8 cellular contexts compared by ENCODE assay signal in genomic region chr5:155004138-155004744, GRCh38. TPM values are rescaled to one million over a fixed set of nuclear protein-coding genes. Genes with fewer than 3 reads are reported as not detected.
A peak's percentile ranks its signal among the peaks of the same experiment; 100 is the strongest.
DNase-seq lines count a peak whose midpoint lies in the region; ATAC-seq and TF ChIP-seq lines count a peak whose summit lies in the region.

No MANE protein-coding gene starts in this region.

- TF ChIP-seq POLR2A in ovary (IDR thresholded peaks at IDR 0.05) = no peak

- no peak overlapping the region for H3K4me3 Mint-ChIP-seq in activated CD4-positive, alpha-beta memory T cell treated with anti-CD3 and anti-CD28 coated beads, Interleukin-2, amount 10 ng/mL, durations not matched to agents 7 days and 5 days

- peak; percentile 49 for TF ChIP-seq CTCF in AG10803 (conservative IDR thresholded peaks at IDR 0.05; ENCODE audit: low read length)
- TF ChIP-seq CTCF in ovary (IDR thresholded peaks at IDR 0.05) = no peak

- peaks cover 4% of the 10 kb centered on the region for H3K4me1 Mint-ChIP-seq in activated CD4-positive, alpha-beta memory T cell treated with anti-CD3 and anti-CD28 coated beads, Interleukin-2, amount 10 ng/mL, durations not matched to agents 7 days and 5 days

- no peak for ATAC-seq in HG03175 (IDR thresholded peaks at IDR 0.05; ENCODE audit: unreplicated experiment)

- H3K9me3 Mint-ChIP-seq in activated CD4-positive, alpha-beta memory T cell treated with anti-CD3 and anti-CD28 coated beads, Interleukin-2, amount 10 ng/mL, durations not matched to agents 7 days and 5 days = no peaks in the 10 kb centered on the region

- CTCF ChIA-PET in activated CD4-positive, alpha-beta memory T cell treated with anti-CD3 and anti-CD28 coated beads, Interleukin-2, amount 10 ng/mL, durations not matched to agents 7 days and 5 days (lab: Charles Lee) = interaction anchor here (0.5 to 1.2 kb wide), 8 partner anchors 15 to 354 kb away, joined by 3 to 7 read pairs (median 4); no protein-coding TSS in a partner anchor

- POLR2A ChIA-PET in activated CD4-positive, alpha-beta memory T cell treated with anti-CD3 and anti-CD28 coated beads, Interleukin-2, amount 10 ng/mL, durations not matched to agents 7 days and 5 days (lab: Charles Lee) = no interaction called here

- WGBS in ovary, 3 donors = 79 to 88% (median 85%) methylated on average over 11 of the region's 11 CpGs

- H3K4me3 ChIP-seq in AG10803 (ENCODE audit: low read length) = no peak overlapping the region
- no peak overlapping the region for H3K4me3 ChIP-seq in H7 (ENCODE audit: insufficient read depth, low read depth, low read length)
- no peak overlapping the region for H3K4me3 ChIP-seq in ovary

- H3K36me3 ChIP-seq in H7 (replicated peaks; ENCODE audit: control insufficient read depth, insufficient read depth, low read length) (no peaks in the 10 kb centered on the region), ovary (no peaks in the 10 kb centered on the region)

- no peak overlapping the region for H3K27ac Mint-ChIP-seq in activated CD4-positive, alpha-beta memory T cell treated with anti-CD3 and anti-CD28 coated beads, Interleukin-2, amount 10 ng/mL, durations not matched to agents 7 days and 5 days

- H3K27me3 ChIP-seq in H7 (ENCODE audit: control insufficient read depth, insufficient read depth, low read length) = no peaks in the 10 kb centered on the region
- H3K27me3 ChIP-seq in ovary = no peaks in the 10 kb centered on the region

- intact Hi-C loops in ovary (cut with DNase I) = no loop called here

- DNase-seq in AG10803 (ENCODE audit: low read depth) = no peak
- DNase-seq in H7 = peak; percentile 54
- peak; percentile 39 for DNase-seq in activated CD4-positive, alpha-beta memory T cell treated with anti-CD3 and anti-CD28 coated beads, Interleukin-2, amount 10 ng/mL, durations not matched to agents 7 days and 5 days
- peak; percentile 33 for DNase-seq in iPS-NIHi7 (ENCODE audit: extremely low spot score)
- no peak for DNase-seq in ovary
- DNase-seq in NCI-H1092 treated with DMSO at 0.1 percent for 48 hours (lab: John Stamatoyannopoulos, UW) = no peak
- DNase-seq in dedifferentiated amniotic fluid mesenchymal stem cell (ENCODE audit: extremely low spot score) = no peak

- TF ChIP-seq EP300 in ovary (IDR thresholded peaks at IDR 0.05) = no peak

- H3K36me3 Mint-ChIP-seq in activated CD4-positive, alpha-beta memory T cell treated with anti-CD3 and anti-CD28 coated beads, Interleukin-2, amount 10 ng/mL, durations not matched to agents 7 days and 5 days (ENCODE audit: low read depth) = no peaks in the 10 kb centered on the region

- no peak overlapping the region for H3K27ac ChIP-seq in ovary

- H3K9me3 ChIP-seq in ovary = no peaks in the 10 kb centered on the region

- H3K27me3 Mint-ChIP-seq in activated CD4-positive, alpha-beta memory T cell treated with anti-CD3 and anti-CD28 coated beads, Interleukin-2, amount 10 ng/mL, durations not matched to agents 7 days and 5 days = peaks cover 7% of the 10 kb centered on the region

- H3K4me1 ChIP-seq in ovary (ENCODE audit: insufficient read depth) = no peaks in the 10 kb centered on the region

RNA-seq across cellular contexts. Expression of gene KIF4B, which starts 9.3 kb away (rescaled TPM):
- total RNA-seq in H7 (2014; rRNA removed; shearing (Covaris generic)) = 0.03 and 0.33 TPM in 2 replicates
- total RNA-seq in activated CD4-positive, alpha-beta memory T cell treated with anti-CD3 and anti-CD28 coated beads, Interleukin-2, amount 10 ng/mL, durations not matched to agents 7 days and 5 days = not detected
- under 1 TPM in 2 of 7 donors, not detected in 5; 0.12 to 0.13 TPM for total RNA-seq in ovary
- polyA plus RNA-seq in ovary = not detected

Comparison
In these comparisons a context has a peak if more than half of its experiments do, and no peak if none do; other contexts are left out.
1. DNase-seq: peak in H7 (single experiment), activated CD4-positive, alpha-beta memory T cell treated with anti-CD3 and anti-CD28 coated beads, Interleukin-2, amount 10 ng/mL, durations not matched to agents 7 days and 5 days (single experiment) and iPS-NIHi7 (single experiment); none in AG10803 (single experiment), ovary (0 of 5), NCI-H1092 treated with DMSO at 0.1 percent for 48 hours (single experiment) and dedifferentiated amniotic fluid mesenchymal stem cell (single experiment).